In the genomic region with DNA sequence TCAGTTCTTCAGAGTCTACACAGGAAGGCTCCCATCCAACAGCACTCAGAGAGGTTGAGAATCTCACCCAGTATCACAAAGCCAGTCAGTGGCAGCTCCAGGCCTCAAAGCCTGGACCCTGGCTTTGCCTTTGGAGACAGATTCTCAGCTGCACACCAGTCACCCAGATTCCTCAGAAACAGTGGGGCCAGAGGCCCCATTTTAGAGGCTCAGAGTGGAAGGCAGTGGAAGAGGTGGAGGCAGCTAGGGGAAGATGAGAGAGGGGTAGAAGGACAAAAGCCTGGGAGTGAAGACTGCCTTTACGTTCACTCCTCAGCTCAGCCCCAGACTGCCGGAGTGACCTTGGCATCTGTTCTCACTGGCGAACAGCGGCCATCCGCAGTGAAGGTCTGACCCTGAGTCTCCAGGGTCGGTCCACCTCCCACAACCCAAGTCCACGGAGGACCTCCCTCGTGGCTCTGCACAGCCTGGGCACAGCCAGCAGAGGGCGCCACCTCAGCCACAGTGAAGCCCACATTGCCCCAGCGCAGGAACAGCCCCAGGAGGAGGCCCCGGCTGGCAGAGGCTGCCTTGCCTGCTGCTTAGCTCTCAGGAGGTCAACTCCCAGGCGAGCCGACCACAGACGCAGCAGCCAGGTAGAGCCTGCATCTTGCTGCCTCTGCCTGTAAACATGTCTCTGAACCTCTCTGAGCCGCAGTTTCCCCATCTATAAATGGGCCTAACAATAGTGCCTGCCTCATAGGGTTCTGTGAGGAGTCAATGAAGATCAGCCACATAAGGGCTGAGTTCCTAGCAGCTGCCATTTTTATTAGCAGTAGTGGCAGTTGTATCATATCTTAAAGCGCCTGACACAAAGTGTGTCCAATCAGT, we compare ENCODE assay signal across 8 cellular contexts. TPM values are rescaled to one million over a fixed set of nuclear protein-coding genes. Genes with fewer than 3 reads are reported as not detected.
DNase-seq lines count a peak whose midpoint lies in the region; ATAC-seq and TF ChIP-seq lines count a peak whose summit lies in the region.

No MANE protein-coding gene starts in this region.

- no peak overlapping the region for H3K4me3 Mint-ChIP-seq in activated CD8-positive, alpha-beta T cell treated with anti-CD3 and anti-CD28 coated beads for 36 hours
- no peak overlapping the region for H3K4me3 Mint-ChIP-seq in natural killer cell

- no peaks in the 10 kb centered on the region for H3K36me3 Mint-ChIP-seq in activated CD8-positive, alpha-beta T cell treated with anti-CD3 and anti-CD28 coated beads for 36 hours (ENCODE audit: low read depth)
- H3K36me3 Mint-ChIP-seq in natural killer cell = no peaks in the 10 kb centered on the region

- no peak overlapping the region for H3K27ac Mint-ChIP-seq in activated CD8-positive, alpha-beta T cell treated with anti-CD3 and anti-CD28 coated beads for 36 hours
- H3K27ac Mint-ChIP-seq in natural killer cell = no peak overlapping the region

- peak; percentile 84 for ATAC-seq in activated CD8-positive, alpha-beta T cell treated with anti-CD3 and anti-CD28 coated beads for 36 hours
- ATAC-seq in natural killer cell (peak; percentile 80 to 88 (median 88)), HG03280 (IDR thresholded peaks at IDR 0.05; ENCODE audit: unreplicated experiment) (no peak), GM21619 (IDR thresholded peaks at IDR 0.05; ENCODE audit: unreplicated experiment) (no peak)

- CTCF ChIA-PET in activated CD8-positive, alpha-beta T cell treated with anti-CD3 and anti-CD28 coated beads for 36 hours (lab: Charles Lee) = interaction anchor here (0.6 to 3.6 kb wide), 28 partner anchors 8 to 356 kb away, joined by 3 to 31 read pairs (median 4); partner anchors contain the start of gene HPCA

- no peak for TF ChIP-seq POLR2A in erythroblast (IDR thresholded peaks at IDR 0.05; ENCODE audit: low read length)

- TF ChIP-seq CTCF in activated CD8-positive, alpha-beta T cell treated with anti-CD3 and anti-CD28 coated beads for 36 hours (IDR thresholded peaks at IDR 0.05) = peak; percentile 90
- TF ChIP-seq CTCF in natural killer cell (IDR thresholded peaks at IDR 0.05) = peak; percentile 70

- peaks cover 35% of the 10 kb centered on the region for H3K27me3 Mint-ChIP-seq in activated CD8-positive, alpha-beta T cell treated with anti-CD3 and anti-CD28 coated beads for 36 hours
- peaks cover 24 to 27% of the 10 kb centered on the region in 2 donors for H3K27me3 Mint-ChIP-seq in natural killer cell (ENCODE audit: low read depth in 2 of 2)

- peak in 2 of 3 donors; percentile 42 to 63 for DNase-seq in stimulated activated CD4-positive, alpha-beta T cell treated with anti-CD3 and anti-CD28 coated beads, Interleukin-12 subunit alpha, Interleukin-12 subunit beta, amount 100 ng/mL, for 48 hours (ENCODE audit: low read depth in 2 of 3, low spot score in 1 of 3)
- DNase-seq in stimulated activated CD4-positive, alpha-beta T cell treated with anti-CD3 and anti-CD28 coated beads, Interleukin-12 subunit alpha, Interleukin-12 subunit beta, amount 100 ng/mL, for 4 hours = no peak
- DNase-seq in NCI-H1694 treated with DMSO at 0.1 percent for 48 hours (lab: John Stamatoyannopoulos, UW) (peak; percentile 60), erythroblast (lab: John Stamatoyannopoulos, UW) (peak; percentile 59 to 78), natural killer cell (peak; percentile 45)
- DNase-seq in activated CD8-positive, alpha-beta T cell treated with anti-CD3 and anti-CD28 coated beads for 36 hours = peak; percentile 74

- POLR2A ChIA-PET in activated CD8-positive, alpha-beta T cell treated with anti-CD3 and anti-CD28 coated beads for 36 hours (lab: Charles Lee) = interaction anchor here (1.6 kb wide), 1 partner anchor 11 kb away, joined by 3 read pairs; no protein-coding TSS in a partner anchor

- intact Hi-C loops in activated CD8-positive, alpha-beta T cell treated with anti-CD3 and anti-CD28 coated beads for 36 hours (cut with micrococcal nuclease) = no loop called here
- intact Hi-C loops in natural killer cell (cut with micrococcal nuclease) = loop anchor here (1.0 to 10.0 kb wide), 2 partner anchors 210 to 432 kb away; no protein-coding TSS in a partner anchor

- H3K4me1 Mint-ChIP-seq in activated CD8-positive, alpha-beta T cell treated with anti-CD3 and anti-CD28 coated beads for 36 hours (ENCODE audit: low read depth) = peaks cover 3% of the 10 kb centered on the region
- H3K4me1 Mint-ChIP-seq in natural killer cell = peaks cover 0 to 6% of the 10 kb centered on the region in 2 donors

- H3K9me3 Mint-ChIP-seq in activated CD8-positive, alpha-beta T cell treated with anti-CD3 and anti-CD28 coated beads for 36 hours = no peaks in the 10 kb centered on the region
- no peaks in the 10 kb centered on the region for H3K9me3 Mint-ChIP-seq in natural killer cell

RNA-seq across cellular contexts. Expression of gene FNDC5, which starts 5.9 kb away (rescaled TPM):
- total RNA-seq in activated CD8-positive, alpha-beta T cell treated with anti-CD3 and anti-CD28 coated beads for 36 hours = not detected
- total RNA-seq in natural killer cell = under 1 TPM in 1 of 3 donors, not detected in 2; 0.36 TPM

RNA-seq across cellular contexts. Expression of gene HPCA, which starts 9.7 kb away (rescaled TPM):
- total RNA-seq in activated CD8-positive, alpha-beta T cell treated with anti-CD3 and anti-CD28 coated beads for 36 hours = under 1 TPM; 0.49 to 0.61 TPM
- total RNA-seq in natural killer cell = under 1 TPM in 1 of 3 donors, not detected in 2; 0.59 TPM

RNA-seq across cellular contexts. Expression of gene TMEM54, which starts 24.6 kb away (rescaled TPM):
- total RNA-seq in activated CD8-positive, alpha-beta T cell treated with anti-CD3 and anti-CD28 coated beads for 36 hours = 1 to 10 TPM; 1.3 to 1.9 TPM
- total RNA-seq in natural killer cell = not detected

RNA-seq across cellular contexts. Expression of gene S100PBP, which starts 59.1 kb away (rescaled TPM):
- 10 to 100 TPM; 25.7 to 27.3 TPM for total RNA-seq in activated CD8-positive, alpha-beta T cell treated with anti-CD3 and anti-CD28 coated beads for 36 hours
- total RNA-seq in natural killer cell = 100 to 1,000 TPM in 1 of 3 donors, 10 to 100 TPM in 2; 84.5 to 114 (median 85.5) TPM

RNA-seq across cellular contexts. Expression of gene YARS1, which starts 59.4 kb away (rescaled TPM):
- total RNA-seq in activated CD8-positive, alpha-beta T cell treated with anti-CD3 and anti-CD28 coated beads for 36 hours = 100 to 1,000 TPM; 231 to 238 TPM
- total RNA-seq in natural killer cell = 100 to 1,000 TPM; 163 to 223 (median 197) TPM

Comparison
In these comparisons a context has a peak if more than half of its experiments do, and no peak if none do; other contexts are left out.
1. ATAC-seq: peak in activated CD8-positive, alpha-beta T cell treated with anti-CD3 and anti-CD28 coated beads for 36 hours (single experiment) and natural killer cell (3 of 3); none in HG03280 (single experiment) and GM21619 (single experiment).